In the genomic region with DNA sequence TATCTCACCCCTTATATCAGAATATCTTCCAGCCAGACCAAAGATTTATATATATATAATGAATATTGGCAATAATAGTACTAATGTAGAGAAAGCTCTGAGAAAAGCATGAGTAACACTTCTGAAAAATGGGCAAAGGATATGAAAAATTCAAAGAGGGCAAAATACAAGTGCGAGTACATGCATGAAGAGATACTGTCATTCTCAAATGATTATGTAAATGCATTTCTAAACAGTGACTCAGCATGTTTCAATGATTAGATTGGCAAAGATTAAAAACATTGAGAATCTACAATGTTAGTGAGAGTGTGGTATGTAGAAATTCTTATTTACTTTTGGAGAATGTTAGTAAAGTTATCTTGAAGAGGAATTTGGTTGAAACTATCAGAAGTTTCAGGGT, we compare ENCODE assay signal across 21 cellular contexts.
DNase-seq lines count a peak whose midpoint lies in the region; ATAC-seq and TF ChIP-seq lines count a peak whose summit lies in the region.
"Had no signal": no experiment of that assay in that cellular context is flagged by ENCODE, and none has a peak within 500 bp of the region (broad histone marks: within the 10 kb centered on the region; RNA-seq: fewer than 3 reads in every experiment).

No MANE protein-coding gene starts in this region.

- no peak for TF ChIP-seq CTCF in PC-9 (conservative IDR thresholded peaks at IDR 0.05)
- TF ChIP-seq CTCF in epithelial cell of esophagus (IDR thresholded peaks at IDR 0.05; ENCODE audit: insufficient read depth, low read depth, low read length, missing control alignments): no peak
- no peak for TF ChIP-seq CTCF in right lobe of liver (IDR thresholded peaks at IDR 0.05)

- H3K9me2 ChIP-seq in PC-9 (ENCODE audit: insufficient read depth): no peaks in the 10 kb centered on the region

- POLR2A ChIA-PET in PC-9 (lab: Charles Lee; ENCODE audit: unreplicated experiment): interaction anchor here (0.7 kb wide), 1 partner anchor 247 kb away, joined by 5 read pairs; no protein-coding TSS in a partner anchor

- H3K27me3 ChIP-seq in PC-9 (ENCODE audit: insufficient read depth, low read depth) (no peaks in the 10 kb centered on the region), right lobe of liver (no peaks in the 10 kb centered on the region)

- no peak overlapping the region for H2AFZ ChIP-seq in PC-9

- no peaks in the 10 kb centered on the region for H3K9me3 ChIP-seq in PC-9 (ENCODE audit: insufficient read depth, low read depth)
- H3K9me3 ChIP-seq in right lobe of liver: no peaks in the 10 kb centered on the region
- H3K9me3 ChIP-seq: mucosa of descending colon had no signal

- DNase-seq in EL (peak; percentile 84), PC-9 (peak in 1 of 2 experiments; percentile 51), epithelial cell of esophagus (ENCODE audit: low read depth) (peak; percentile 79), right lobe of liver (no peak)
- no peak for DNase-seq in activated CD4-positive, alpha-beta T cell treated with anti-CD3 and anti-CD28 coated beads, Interleukin-2, amount 50 U/mL, for 48 hours
- no peak for DNase-seq in central memory CD4-positive, alpha-beta T cell
- DNase-seq: activated CD8-positive, alpha-beta memory T cell treated with anti-CD3 and anti-CD28 coated beads, Interleukin-2, amount 50 U/mL, for 4 hours; activated naive CD4-positive, alpha-beta T cell treated with anti-CD3 and anti-CD28 coated beads for 36 hours; caudate nucleus; DMS153; endodermal cell; KBM-7; mucosa of descending colon; NCI-H146; NCI-H510A treated with DMSO at 0.1 percent for 48 hours; nucleus accumbens had no signal

- intact Hi-C loops in PC-9 (cut with micrococcal nuclease; ENCODE audit: unreplicated experiment) (no loop called here), right lobe of liver (cut with DNase I) (no loop called here)

- H3K27ac ChIP-seq in PC-9: 0 out of 2 replicates have a peak overlapping the region, but pooled peaks have one; percentile 20
- peak overlapping the region in 1 of 3 donors; percentile 27 for H3K27ac ChIP-seq in right lobe of liver

- peaks cover 10% of the 10 kb centered on the region; the same call in 1 of the 2 replicates for H3K4me1 ChIP-seq in PC-9 (replicated peaks; ENCODE audit: insufficient read depth)
- peaks cover 0 to 24% (median 8%) of the 10 kb centered on the region in 4 donors for H3K4me1 ChIP-seq in right lobe of liver

- no peak overlapping the region for H3K4me2 ChIP-seq in PC-9

- ATAC-seq in right lobe of liver: peak; percentile 34 to 68 (median 48)
- ATAC-seq in HG03280 (IDR thresholded peaks at IDR 0.05; ENCODE audit: unreplicated experiment): no peak
- no peak for ATAC-seq in GM18907 (IDR thresholded peaks at IDR 0.05; ENCODE audit: unreplicated experiment)
- ATAC-seq: activated CD4-positive, CD25-positive, alpha-beta regulatory T cell treated with anti-CD3 and anti-CD28 coated beads, Interleukin-2, amount 50 U/mL, for 24 hours; mucosa of descending colon; stimulated activated memory B cell treated with anti-CD40 and anti-IgM and Interleukin-4, amounts not matched to agents 10 μg/mL and 1 μg/mL and 100 μg/mL, for 72 hours had no signal

- H4K20me1 ChIP-seq in PC-9 (ENCODE audit: insufficient read depth): no peaks in the 10 kb centered on the region

- H3K36me3 ChIP-seq in PC-9 (ENCODE audit: low read depth) (no peaks in the 10 kb centered on the region), right lobe of liver (no peaks in the 10 kb centered on the region)

- H3K79me2 ChIP-seq in PC-9 (ENCODE audit: low read depth): no peaks in the 10 kb centered on the region

- BruUV-seq in PC-9 (replicated peaks; lab: Mats Ljungman, UMichigan): no TSS peak

- no peak overlapping the region for H3K4me3 ChIP-seq in PC-9
- no peak overlapping the region for H3K4me3 ChIP-seq in epithelial cell of esophagus (ENCODE audit: low read length)
- no peak overlapping the region for H3K4me3 ChIP-seq in right lobe of liver
- H3K4me3 ChIP-seq: mucosa of descending colon, skin epidermis had no signal

- CTCF ChIA-PET in PC-9 (lab: Charles Lee): no interaction called here

- TF ChIP-seq POLR2A in right lobe of liver (IDR thresholded peaks at IDR 0.05): no peak

- H3F3A ChIP-seq in PC-9 (ENCODE audit: insufficient read depth, low read depth): no peaks in the 10 kb centered on the region

- WGBS in right lobe of liver (ENCODE audit: insufficient coverage, low coverage, low lambda C conversion rate, missing lambda C conversion rate): 28% methylated on average over 1 of the region's 1 CpG

Comparison
In these comparisons a context has a peak if more than half of its experiments do, and no peak if none do; other contexts are left out.
1. DNase-seq: peak in EL (single experiment) and epithelial cell of esophagus (single experiment); none in right lobe of liver (0 of 3), activated CD4-positive, alpha-beta T cell treated with anti-CD3 and anti-CD28 coated beads, Interleukin-2, amount 50 U/mL, for 48 hours (0 of 2) and central memory CD4-positive, alpha-beta T cell (single experiment).
2. ATAC-seq: peak in right lobe of liver (4 of 4); none in HG03280 (single experiment) and GM18907 (single experiment).